ENCODE assay signal across 8 cellular contexts in genomic region chr6:139262519-139263300, GRCh38. TPM values are rescaled to one million over a fixed set of nuclear protein-coding genes. Genes with fewer than 3 reads are reported as not detected.
A peak's percentile ranks its signal among the peaks of the same experiment; 100 is the strongest.
DNase-seq lines count a peak whose midpoint lies in the region; ATAC-seq and TF ChIP-seq lines count a peak whose summit lies in the region.

No MANE protein-coding gene starts in this region.

- no peak for TF ChIP-seq POLR2A in thyroid gland (IDR thresholded peaks at IDR 0.05)

- in situ Hi-C loops in GM13977 (cut with MboI; ENCODE audit: low pct_unique_long_range_greater_than_20kb, low sequenced_read_pairs, unreplicated experiment): no loop called here

- H3K9me3 ChIP-seq in MM.1S (replicated peaks; ENCODE audit: insufficient read depth, low read length) (no peaks in the 10 kb centered on the region), thyroid gland (no peaks in the 10 kb centered on the region)

- peak overlapping the region; percentile 71 for H3K27ac Mint-ChIP-seq in stimulated activated memory B cell treated with anti-CD40 and anti-IgM and Interleukin-4, amounts not matched to agents 10 μg/mL and 1 μg/mL and 100 μg/mL, for 72 hours

- H3K4me3 Mint-ChIP-seq in stimulated activated memory B cell treated with anti-CD40 and anti-IgM and Interleukin-4, amounts not matched to agents 10 μg/mL and 1 μg/mL and 100 μg/mL, for 72 hours: peak overlapping the region; percentile 53

- H3K4me1 ChIP-seq in MM.1S (ENCODE audit: low read length) (peaks cover 14% of the 10 kb centered on the region), thyroid gland (no peaks in the 10 kb centered on the region)

- no peaks in the 10 kb centered on the region for H4K20me1 ChIP-seq in MM.1S (ENCODE audit: insufficient read depth, low read length)

- H2AFZ ChIP-seq in MM.1S (ENCODE audit: low read length): peak overlapping the region; percentile 25; the same call in 1 of the 2 replicates

- no peaks in the 10 kb centered on the region for H3K79me2 ChIP-seq in MM.1S (ENCODE audit: low read length)

- peak overlapping the region; percentile 11; the same call in 1 of the 2 replicates for H3K4me2 ChIP-seq in MM.1S (ENCODE audit: low read depth, low read length)

- H3K4me3 ChIP-seq in MM.1S (ENCODE audit: low read length): no peak overlapping the region
- H3K4me3 ChIP-seq in thyroid gland (replicated peaks in 1 of 3): no peak overlapping the region

- intact Hi-C loops in thyroid gland (cut with DNase I): no loop called here

- H3K9ac ChIP-seq in MM.1S (ENCODE audit: low read length): no peak overlapping the region

- peaks cover 29% of the 10 kb centered on the region for H3K4me1 Mint-ChIP-seq in stimulated activated memory B cell treated with anti-CD40 and anti-IgM and Interleukin-4, amounts not matched to agents 10 μg/mL and 1 μg/mL and 100 μg/mL, for 72 hours

- H3K27ac ChIP-seq in MM.1S (ENCODE audit: low read length) (peak overlapping the region; percentile 1; the same call in 1 of the 2 replicates), thyroid gland (no peak overlapping the region)

- H3K36me3 Mint-ChIP-seq in stimulated activated memory B cell treated with anti-CD40 and anti-IgM and Interleukin-4, amounts not matched to agents 10 μg/mL and 1 μg/mL and 100 μg/mL, for 72 hours: peaks cover 33% of the 10 kb centered on the region

- H3F3A ChIP-seq in MM.1S (ENCODE audit: insufficient read depth, low read length): peaks cover 7% of the 10 kb centered on the region; the same call in 1 of the 2 replicates

- H3K27me3 Mint-ChIP-seq in stimulated activated memory B cell treated with anti-CD40 and anti-IgM and Interleukin-4, amounts not matched to agents 10 μg/mL and 1 μg/mL and 100 μg/mL, for 72 hours: no peaks in the 10 kb centered on the region

- H3K36me3 ChIP-seq in MM.1S (replicated peaks; ENCODE audit: insufficient read depth, low read length): no peaks in the 10 kb centered on the region
- no peaks in the 10 kb centered on the region for H3K36me3 ChIP-seq in thyroid gland

- H3K9me3 Mint-ChIP-seq in stimulated activated memory B cell treated with anti-CD40 and anti-IgM and Interleukin-4, amounts not matched to agents 10 μg/mL and 1 μg/mL and 100 μg/mL, for 72 hours: no peaks in the 10 kb centered on the region

- DNase-seq in GM13977 (ENCODE audit: low spot score): peak; percentile 65
- DNase-seq in MM.1S: peak; percentile 26
- peak; percentile 34 for DNase-seq in activated naive CD4-positive, alpha-beta T cell treated with anti-CD3 and anti-CD28 coated beads, Interleukin-2, amount 50 U/mL, for 16 hours
- DNase-seq in thyroid gland: no peak
- DNase-seq in UCSD-AML1 (lab: John Stamatoyannopoulos, UW; ENCODE audit: unreplicated experiment): no peak
- no peak for DNase-seq in RPMI8226

- H3K27me3 ChIP-seq in MM.1S (replicated peaks; ENCODE audit: insufficient read depth, low read length) (no peaks in the 10 kb centered on the region), thyroid gland (no peaks in the 10 kb centered on the region)

- peak; percentile 97 for ATAC-seq in GM21529 (IDR thresholded peaks at IDR 0.05; ENCODE audit: unreplicated experiment)
- peak; percentile 94 for ATAC-seq in stimulated activated memory B cell treated with anti-CD40 and anti-IgM and Interleukin-4, amounts not matched to agents 10 μg/mL and 1 μg/mL and 100 μg/mL, for 72 hours

- WGBS in thyroid gland, 2 donors: 55 to 63% methylated on average over 13 of the region's 13 CpGs

- no peaks in the 10 kb centered on the region for H3K9me2 ChIP-seq in MM.1S (replicated peaks; ENCODE audit: insufficient read depth, low read length)

- TF ChIP-seq CTCF in GM13977 (IDR thresholded peaks at IDR 0.05; ENCODE audit: extremely low read depth, insufficient read depth, missing control alignments): no peak
- no peak for TF ChIP-seq CTCF in MM.1S (IDR thresholded peaks at IDR 0.05; ENCODE audit: low read length)
- TF ChIP-seq CTCF in thyroid gland (IDR thresholded peaks at IDR 0.05): no peak

RNA-seq across cellular contexts. Expression of gene TXLNB, which starts 29.1 kb away (rescaled TPM):
- 1 to 10 TPM in 1 of 4 donors, under 1 TPM in 3; 0.17 to 1.3 (median 0.32) TPM for total RNA-seq in thyroid gland

Comparison
In these comparisons a context has a peak if more than half of its experiments do, and no peak if none do; other contexts are left out.
1. DNase-seq: peak in GM13977 (single experiment), MM.1S (single experiment) and activated naive CD4-positive, alpha-beta T cell treated with anti-CD3 and anti-CD28 coated beads, Interleukin-2, amount 50 U/mL, for 16 hours (single experiment); none in thyroid gland (0 of 2), UCSD-AML1 (single experiment) and RPMI8226 (single experiment).